ENCODE assay signal across 18 cellular contexts in genomic region chr3:188370081-188370830, GRCh38.
DNase-seq lines count a peak whose midpoint lies in the region; ATAC-seq and TF ChIP-seq lines count a peak whose summit lies in the region.
"Had no signal": no experiment of that assay in that cellular context is flagged by ENCODE, and none has a peak within 500 bp of the region (broad histone marks: within the 10 kb centered on the region; RNA-seq: fewer than 3 reads in every experiment).

No MANE protein-coding gene starts in this region.

- H3K4me1 ChIP-seq in mammary epithelial cell (ENCODE audit: insufficient read depth, low read length) (no peaks in the 10 kb centered on the region), upper lobe of left lung (peaks cover 1 to 9% (median 7%) of the 10 kb centered on the region in 4 donors), thyroid gland (no peaks in the 10 kb centered on the region)
- H3K4me1 ChIP-seq: SJCRH30 had no signal

- H3K9me3 ChIP-seq in mammary epithelial cell (replicated peaks; ENCODE audit: insufficient read depth, low read length) (no peaks in the 10 kb centered on the region), upper lobe of left lung (no peaks in the 10 kb centered on the region), thyroid gland (no peaks in the 10 kb centered on the region)
- H3K9me3 ChIP-seq: gastrocnemius medialis, SJCRH30, stomach, uterus had no signal

- no peak overlapping the region for H3K4me2 ChIP-seq in mammary epithelial cell (ENCODE audit: insufficient read depth, low read depth, low read length)
- H3K4me2 ChIP-seq: KMS-11 had no signal

- no peak overlapping the region for H2AFZ ChIP-seq in mammary epithelial cell (ENCODE audit: low read depth, low read length)

- TF ChIP-seq CTCF in mammary epithelial cell (conservative IDR thresholded peaks at IDR 0.05 in 1 of 2, IDR thresholded peaks at IDR 0.05 in 1 of 2; ENCODE audit: extremely low read depth in 1 of 2, insufficient read depth in 1 of 2, low read depth in 1 of 2, low read length in 2 of 2) (peak in 1 of 2 donors; percentile 24), upper lobe of left lung (IDR thresholded peaks at IDR 0.05) (no peak), thyroid gland (IDR thresholded peaks at IDR 0.05) (no peak)

- CTCF ChIA-PET in mammary epithelial cell (lab: Charles Lee; ENCODE audit: low non-redundant PET) = interaction anchor here (0.6 kb wide), 1 partner anchor 625 kb away, joined by 3 read pairs; the partner anchor contains the start of gene BCL6

- DNase-seq in stimulated activated CD4-positive, alpha-beta T cell treated with anti-CD3 and anti-CD28 coated beads, Interleukin-4, amount 100 ng/mL, for 24 hours = peak; percentile 9
- no peak for DNase-seq in stimulated activated CD4-positive, alpha-beta T cell treated with anti-CD3 and anti-CD28 coated beads, Interleukin-2, amount 100 ng/mL, for 24 hours
- DNase-seq in mammary epithelial cell (peak; percentile 60), kidney tubule cell (ENCODE audit: low spot score) (peak; percentile 81), upper lobe of left lung (no peak), thyroid gland (no peak), AG20443 (ENCODE audit: low spot score) (no peak)
- DNase-seq: activated CD4-positive, CD25-positive, alpha-beta regulatory T cell treated with anti-CD3 and anti-CD28 coated beads, Interleukin-2, amount 50 U/mL, for 72 hours; COR-L47; gastrocnemius medialis; midbrain; NCI-H1092; NCI-H524 treated with DMSO at 0.1 percent for 48 hours; nephron progenitor cell; SJCRH30; stomach; uterus had no signal

- H3K79me2 ChIP-seq in mammary epithelial cell (ENCODE audit: insufficient read depth, low read length) = peaks cover 13% of the 10 kb centered on the region

- H3K9ac ChIP-seq in mammary epithelial cell (ENCODE audit: insufficient read depth, low read length) = no peak overlapping the region
- H3K9ac ChIP-seq: KMS-11 had no signal

- no peak overlapping the region for H3K4me3 ChIP-seq in mammary epithelial cell (replicated peaks in 1 of 3; ENCODE audit: insufficient read depth in 1 of 3, low read depth in 2 of 3, low read length in 3 of 3)
- no peak overlapping the region for H3K4me3 ChIP-seq in upper lobe of left lung
- no peak overlapping the region for H3K4me3 ChIP-seq in thyroid gland (replicated peaks in 1 of 3)
- H3K4me3 ChIP-seq: gastrocnemius medialis, SJCRH30, stomach, uterus had no signal

- in situ Hi-C loops in mammary epithelial cell (cut with MboI; ENCODE audit: low sequenced_read_pairs in 2 of 2) = no loop called here

- ATAC-seq in upper lobe of left lung (ENCODE audit: low FRiP score in 2 of 2) = no peak
- ATAC-seq: gastrocnemius medialis had no signal

- dilution Hi-C loops in mammary epithelial cell (cut with HindIII; ENCODE audit: low sequenced_read_pairs) = no loop called here

- H3K27me3 ChIP-seq in mammary epithelial cell (ENCODE audit: insufficient read depth, low read length) = no peaks in the 10 kb centered on the region
- no peaks in the 10 kb centered on the region for H3K27me3 ChIP-seq in upper lobe of left lung
- H3K27me3 ChIP-seq in thyroid gland = no peaks in the 10 kb centered on the region
- H3K27me3 ChIP-seq: gastrocnemius medialis, SJCRH30, stomach, uterus had no signal

- no peaks in the 10 kb centered on the region for H4K20me1 ChIP-seq in mammary epithelial cell (ENCODE audit: insufficient read depth, low read length)

- no peak overlapping the region for H3K27ac ChIP-seq in mammary epithelial cell (ENCODE audit: insufficient read depth, low read depth, low read length)
- H3K27ac ChIP-seq in upper lobe of left lung = no peak overlapping the region
- no peak overlapping the region for H3K27ac ChIP-seq in thyroid gland
- H3K27ac ChIP-seq: gastrocnemius medialis, KMS-11, SJCRH30 had no signal

- BruUV-seq in mammary epithelial cell (replicated peaks; lab: Mats Ljungman, UMichigan) = no TSS peak

- intact Hi-C loops in mammary epithelial cell (cut with micrococcal nuclease) (no loop called here), thyroid gland (cut with DNase I) (no loop called here)

- TF ChIP-seq POLR2A in upper lobe of left lung (IDR thresholded peaks at IDR 0.05) (no peak), thyroid gland (IDR thresholded peaks at IDR 0.05) (no peak)

- no peak for TF ChIP-seq EP300 in upper lobe of left lung (IDR thresholded peaks at IDR 0.05)

- H3K36me3 ChIP-seq in mammary epithelial cell (ENCODE audit: insufficient read depth, low read length) (no peaks in the 10 kb centered on the region), upper lobe of left lung (no peaks in the 10 kb centered on the region), thyroid gland (no peaks in the 10 kb centered on the region)
- H3K36me3 ChIP-seq: gastrocnemius medialis, SJCRH30, stomach, uterus had no signal

- 80% methylated on average over 14 of the region's 15 CpGs for WGBS in mammary epithelial cell (ENCODE audit: low coverage, missing lambda C conversion rate)
- WGBS in upper lobe of left lung, 2 donors = 87 to 92% methylated on average over 15 of the region's 15 CpGs
- WGBS in thyroid gland, 2 donors = 96 to 97% methylated on average over 15 of the region's 15 CpGs

Comparison
In these comparisons a context has a peak if more than half of its experiments do, and no peak if none do; other contexts are left out.
1. DNase-seq: peak in stimulated activated CD4-positive, alpha-beta T cell treated with anti-CD3 and anti-CD28 coated beads, Interleukin-4, amount 100 ng/mL, for 24 hours (single experiment), mammary epithelial cell (single experiment) and kidney tubule cell (single experiment); none in stimulated activated CD4-positive, alpha-beta T cell treated with anti-CD3 and anti-CD28 coated beads, Interleukin-2, amount 100 ng/mL, for 24 hours (0 of 2), upper lobe of left lung (0 of 2), thyroid gland (0 of 2) and AG20443 (single experiment).